ENCODE assay signal across 17 cellular contexts in the genomic region with DNA sequence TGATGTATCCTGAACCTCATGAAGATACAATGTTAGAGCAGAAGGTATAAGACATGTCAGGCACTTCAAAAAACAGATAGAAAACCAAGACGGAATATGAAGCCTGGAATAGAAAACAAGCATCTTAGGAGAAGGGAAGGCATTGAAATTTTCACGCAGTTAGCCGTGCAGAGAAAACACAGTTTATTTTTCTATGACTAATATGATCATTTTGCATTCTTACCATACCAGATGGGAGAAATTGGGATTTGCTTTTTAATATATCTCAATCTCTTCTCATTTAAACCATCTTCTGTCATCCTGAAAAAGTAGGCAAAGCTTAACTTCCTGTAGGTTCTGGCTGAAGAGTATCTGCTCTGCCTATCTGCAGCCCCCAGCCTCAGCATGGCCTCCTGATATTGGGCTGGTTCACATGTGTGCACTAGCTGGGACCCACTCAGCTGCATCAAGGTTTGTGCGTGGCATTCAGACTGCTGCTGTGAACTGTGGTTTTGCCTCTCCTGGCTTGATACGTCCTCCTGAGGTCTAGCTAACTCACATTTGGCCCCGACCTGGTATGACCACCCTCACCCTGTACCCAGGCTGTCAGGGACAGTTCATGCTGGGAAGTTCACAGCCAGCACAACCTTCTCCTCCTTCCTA.
DNase-seq lines count a peak whose midpoint lies in the region; TF ChIP-seq lines count a peak whose summit lies in the region.
"Had no signal": no experiment of that assay in that cellular context is flagged by ENCODE, and none has a peak within 500 bp of the region (broad histone marks: within the 10 kb centered on the region; RNA-seq: fewer than 3 reads in every experiment).

No MANE protein-coding gene starts in this region.

- H3K9me3 Mint-ChIP-seq in activated T-helper 2 cell treated with anti-CD3 and anti-CD28 coated beads, Interferon-gamma antibody, Interleukin-2, Interleukin-4, amounts not matched to agents 10 μg/mL and 5 μg/mL and 100 μg/mL, durations not matched to agents 14 hours and 24 hours and 36 hours = no peaks in the 10 kb centered on the region
- H3K9me3 Mint-ChIP-seq in activated naive CD4-positive, alpha-beta T cell treated with anti-CD3 and anti-CD28 coated beads for 36 hours = peaks cover 4% of the 10 kb centered on the region

- H3K4me3 ChIP-seq in AG04450 (ENCODE audit: low read depth, low read length) = no peak overlapping the region
- H3K4me3 ChIP-seq: mucosa of descending colon, ovary had no signal

- H3K27me3 ChIP-seq in AG04450 (ENCODE audit: control insufficient read depth, insufficient read depth, low read length) = peaks cover 4% of the 10 kb centered on the region
- H3K27me3 ChIP-seq: ovary had no signal

- DNase-seq in AG04450 (ENCODE audit: low read depth, low spot score) (no peak), amniotic epithelial cell (ENCODE audit: low read depth) (peak; percentile 43), fibroblast of peridontal ligament (ENCODE audit: extremely low read depth) (peak; percentile 51), renal cortical epithelial cell (ENCODE audit: low read depth) (peak; percentile 16), NCI-H2196 treated with DMSO at 0.1 percent for 48 hours (lab: John Stamatoyannopoulos, UW; ENCODE audit: unreplicated experiment) (no peak)
- DNase-seq in activated CD4-positive, alpha-beta T cell treated with anti-CD3 and anti-CD28 coated beads, Interleukin-2, amount 50 U/mL, for 4 hours = no peak
- DNase-seq in activated T-helper 2 cell treated with anti-CD3 and anti-CD28 coated beads, Interferon-gamma antibody, Interleukin-2, Interleukin-4, amounts not matched to agents 10 μg/mL and 5 μg/mL and 100 μg/mL, durations not matched to agents 14 hours and 24 hours and 36 hours (ENCODE audit: low spot score) = no peak
- DNase-seq in activated naive CD4-positive, alpha-beta T cell treated with anti-CD3 and anti-CD28 coated beads for 36 hours = no peak
- DNase-seq: activated gamma-delta T cell treated with Interleukin-2 at 50 U/mL for 16 hours; CD4-positive, alpha-beta memory T cell; islet precursor cell; Kasumi-1; NCI-H1694 treated with DMSO at 0.1 percent for 48 hours; NCI-H748 treated with DMSO at 0.1 percent for 48 hours had no signal

- no peak for TF ChIP-seq CTCF in AG04450 (IDR thresholded peaks at IDR 0.05; ENCODE audit: low read depth, low read length)

- no peak overlapping the region for H3K4me3 Mint-ChIP-seq in activated T-helper 2 cell treated with anti-CD3 and anti-CD28 coated beads, Interferon-gamma antibody, Interleukin-2, Interleukin-4, amounts not matched to agents 10 μg/mL and 5 μg/mL and 100 μg/mL, durations not matched to agents 14 hours and 24 hours and 36 hours (ENCODE audit: low read depth)
- no peak overlapping the region for H3K4me3 Mint-ChIP-seq in activated naive CD4-positive, alpha-beta T cell treated with anti-CD3 and anti-CD28 coated beads for 36 hours
- H3K4me3 Mint-ChIP-seq: CD4-positive, alpha-beta memory T cell had no signal

- no peak overlapping the region for H3K27ac Mint-ChIP-seq in activated T-helper 2 cell treated with anti-CD3 and anti-CD28 coated beads, Interferon-gamma antibody, Interleukin-2, Interleukin-4, amounts not matched to agents 10 μg/mL and 5 μg/mL and 100 μg/mL, durations not matched to agents 14 hours and 24 hours and 36 hours
- no peak overlapping the region for H3K27ac Mint-ChIP-seq in activated naive CD4-positive, alpha-beta T cell treated with anti-CD3 and anti-CD28 coated beads for 36 hours
- H3K27ac Mint-ChIP-seq: CD4-positive, alpha-beta memory T cell had no signal

- H3K27me3 Mint-ChIP-seq in activated T-helper 2 cell treated with anti-CD3 and anti-CD28 coated beads, Interferon-gamma antibody, Interleukin-2, Interleukin-4, amounts not matched to agents 10 μg/mL and 5 μg/mL and 100 μg/mL, durations not matched to agents 14 hours and 24 hours and 36 hours (ENCODE audit: low read depth) = no peaks in the 10 kb centered on the region
- peaks cover 3% of the 10 kb centered on the region for H3K27me3 Mint-ChIP-seq in activated naive CD4-positive, alpha-beta T cell treated with anti-CD3 and anti-CD28 coated beads for 36 hours (ENCODE audit: low read depth)

- intact Hi-C loops in activated T-helper 2 cell treated with anti-CD3 and anti-CD28 coated beads, Interferon-gamma antibody, Interleukin-2, Interleukin-4, amounts not matched to agents 10 μg/mL and 5 μg/mL and 100 μg/mL, durations not matched to agents 14 hours and 24 hours and 36 hours (cut with micrococcal nuclease) = no loop called here
- intact Hi-C loops in activated naive CD4-positive, alpha-beta T cell treated with anti-CD3 and anti-CD28 coated beads for 36 hours (cut with micrococcal nuclease) = no loop called here

- no peaks in the 10 kb centered on the region for H3K36me3 Mint-ChIP-seq in activated T-helper 2 cell treated with anti-CD3 and anti-CD28 coated beads, Interferon-gamma antibody, Interleukin-2, Interleukin-4, amounts not matched to agents 10 μg/mL and 5 μg/mL and 100 μg/mL, durations not matched to agents 14 hours and 24 hours and 36 hours (ENCODE audit: low read depth)
- no peaks in the 10 kb centered on the region for H3K36me3 Mint-ChIP-seq in activated naive CD4-positive, alpha-beta T cell treated with anti-CD3 and anti-CD28 coated beads for 36 hours (ENCODE audit: low read depth)
- H3K36me3 Mint-ChIP-seq: CD4-positive, alpha-beta memory T cell had no signal

- H3K9me3 ChIP-seq in AG04450 (ENCODE audit: control insufficient read depth, insufficient read depth, low read length) = no peaks in the 10 kb centered on the region
- H3K9me3 ChIP-seq: mucosa of descending colon, ovary had no signal

- no peaks in the 10 kb centered on the region for H3K4me1 Mint-ChIP-seq in activated T-helper 2 cell treated with anti-CD3 and anti-CD28 coated beads, Interferon-gamma antibody, Interleukin-2, Interleukin-4, amounts not matched to agents 10 μg/mL and 5 μg/mL and 100 μg/mL, durations not matched to agents 14 hours and 24 hours and 36 hours (ENCODE audit: low read depth)
- H3K4me1 Mint-ChIP-seq in activated naive CD4-positive, alpha-beta T cell treated with anti-CD3 and anti-CD28 coated beads for 36 hours (ENCODE audit: low read depth) = no peaks in the 10 kb centered on the region
- H3K4me1 Mint-ChIP-seq: CD4-positive, alpha-beta memory T cell had no signal

- CTCF ChIA-PET in AG04450 (lab: Charles Lee) = interaction anchor here (0.6 to 1.0 kb wide), 2 partner anchors 120 to 443 kb away, joined by 3 to 5 read pairs; no protein-coding TSS in a partner anchor
- CTCF ChIA-PET in activated naive CD4-positive, alpha-beta T cell treated with anti-CD3 and anti-CD28 coated beads for 36 hours (lab: Charles Lee) = no interaction called here

- peak overlapping the region; percentile 23 for H3K27ac ChIP-seq in AG04450 (ENCODE audit: low read depth, low read length)
- H3K27ac ChIP-seq: ovary, VCaP had no signal

- POLR2A ChIA-PET in AG04450 (lab: Yijun Ruan, JAX) = no interaction called here

Comparison
In these comparisons a context has a peak if more than half of its experiments do, and no peak if none do; other contexts are left out.
1. DNase-seq: peak in amniotic epithelial cell (single experiment), fibroblast of peridontal ligament (single experiment) and renal cortical epithelial cell (single experiment); none in AG04450 (single experiment), activated CD4-positive, alpha-beta T cell treated with anti-CD3 and anti-CD28 coated beads, Interleukin-2, amount 50 U/mL, for 4 hours (0 of 2), activated T-helper 2 cell treated with anti-CD3 and anti-CD28 coated beads, Interferon-gamma antibody, Interleukin-2, Interleukin-4, amounts not matched to agents 10 μg/mL and 5 μg/mL and 100 μg/mL, durations not matched to agents 14 hours and 24 hours and 36 hours (single experiment), activated naive CD4-positive, alpha-beta T cell treated with anti-CD3 and anti-CD28 coated beads for 36 hours (single experiment) and NCI-H2196 treated with DMSO at 0.1 percent for 48 hours (single experiment).